ENCODE assay signal across 24 cellular contexts in the genomic region with DNA sequence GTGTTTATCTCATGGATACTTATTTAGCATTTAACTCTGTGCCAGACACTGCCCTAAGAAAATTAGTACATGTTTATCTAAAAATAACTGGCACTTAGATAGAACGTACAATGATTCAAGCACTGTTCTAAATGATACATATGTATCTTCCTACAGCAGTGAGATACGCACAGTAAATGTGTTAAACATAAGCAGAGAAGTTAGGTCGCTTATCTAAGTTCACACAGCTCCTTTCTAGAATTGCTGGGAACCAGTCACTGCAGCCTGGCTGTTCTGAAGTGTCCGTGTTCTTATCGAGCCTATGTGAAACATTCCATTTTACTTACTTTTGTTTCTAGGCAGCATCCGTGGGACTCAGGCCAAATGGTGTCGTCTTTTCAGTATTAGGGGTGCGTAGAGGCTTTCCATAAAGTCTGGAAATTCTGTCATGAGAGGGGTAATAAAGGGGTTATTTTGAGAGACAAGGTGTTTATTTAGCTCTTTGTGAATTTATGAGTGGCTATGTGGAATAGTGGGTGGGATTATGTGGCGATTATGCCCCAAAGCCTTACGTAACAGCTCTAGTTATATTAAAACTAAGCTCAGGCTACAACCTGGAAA.
DNase-seq lines count a peak whose midpoint lies in the region; ATAC-seq, FAIRE-seq and TF ChIP-seq lines count a peak whose summit lies in the region.
"Had no signal": no experiment of that assay in that cellular context is flagged by ENCODE, and none has a peak within 500 bp of the region (broad histone marks: within the 10 kb centered on the region; RNA-seq: fewer than 3 reads in every experiment).

No MANE protein-coding gene starts in this region.

- H3K9me3 ChIP-seq in body of pancreas (peaks cover 0 to 4% (median 0%) of the 10 kb centered on the region in 3 donors), left ventricle myocardium inferior (replicated peaks) (peaks cover 9% of the 10 kb centered on the region)
- H3K9me3 ChIP-seq: SJSA1 had no signal

- peak overlapping the region; percentile 23 for H3K27ac Mint-ChIP-seq in nephron progenitor cell
- H3K27ac Mint-ChIP-seq: activated CD4-positive, alpha-beta memory T cell treated with anti-CD3 and anti-CD28 coated beads, Interleukin-2, amount 10 ng/mL, durations not matched to agents 7 days and 5 days; activated naive CD8-positive, alpha-beta T cell; brain; dendritic cell treated with granulocyte-macrophage colony-stimulating factor and Interleukin-4, amounts not matched to agents 40 ng/mL and 50 ng/mL, for 4 days; GM23338; T-helper 1 cell treated with Interleukin-12 subunit alpha and Interleukin-12 subunit beta and Interleukin-4 antibody, amounts not matched to agents 30 μg/mL and 1 μg/mL, for 36 hours had no signal

- TF ChIP-seq CTCF in body of pancreas (IDR thresholded peaks at IDR 0.05) (no peak), left ventricle myocardium inferior (IDR thresholded peaks at IDR 0.05; ENCODE audit: borderline replicate concordance) (no peak), nephron progenitor cell (IDR thresholded peaks at IDR 0.05) (no peak)

- H3K27me3 ChIP-seq in body of pancreas (no peaks in the 10 kb centered on the region), left ventricle myocardium inferior (ENCODE audit: low read depth) (no peaks in the 10 kb centered on the region)
- H3K27me3 ChIP-seq: SJSA1 had no signal

- intact Hi-C loops in body of pancreas (cut with DNase I), result no loop called here
- intact Hi-C loops in left ventricle myocardium inferior (cut with micrococcal nuclease), result no loop called here

- no peak for DNase-seq in GM19239 (ENCODE audit: insufficient read length, low spot score)
- peak in 3 of 4 donors; percentile 23 to 42 (median 36) for DNase-seq in body of pancreas
- no peak for DNase-seq in left ventricle myocardium inferior
- no peak for DNase-seq in nephron progenitor cell
- DNase-seq in HuH-7.5 (ENCODE audit: low spot score), result no peak
- no peak for DNase-seq in iPS-NIHi11 (ENCODE audit: low spot score)
- DNase-seq: activated CD4-positive, alpha-beta memory T cell treated with anti-CD3 and anti-CD28 coated beads, Interleukin-2, amount 10 ng/mL, durations not matched to agents 7 days and 5 days; activated T-cell treated with anti-CD3 and anti-CD28 coated beads, Interleukin-2, amount 50 U/mL, for 48 hours; mammary epithelial cell; NCI-H2081; NCI-H526 treated with DMSO at 0.1 percent for 48 hours; stimulated activated CD4-positive, alpha-beta T cell treated with anti-CD3 and anti-CD28 coated beads, Interleukin-2, amount 100 ng/mL, for 48 hours; WERI-Rb-1 had no signal

- H3K4me3 ChIP-seq in body of pancreas (no peak overlapping the region), left ventricle myocardium inferior (peak overlapping the region; percentile 4)
- H3K4me3 ChIP-seq: A549, GM23338, SJSA1 had no signal

- peaks cover 11% of the 10 kb centered on the region for H3K9me3 Mint-ChIP-seq in nephron progenitor cell

- H3K36me3 Mint-ChIP-seq in nephron progenitor cell (ENCODE audit: low read depth), result peaks cover 22% of the 10 kb centered on the region

- peak overlapping the region; percentile 1 to 42 (median 26) for H3K27ac ChIP-seq in body of pancreas
- no peak overlapping the region for H3K27ac ChIP-seq in left ventricle myocardium inferior (replicated peaks)
- H3K27ac ChIP-seq: A549, epithelial cell of prostate, SJSA1, WERI-Rb-1 had no signal

- peaks cover 47% of the 10 kb centered on the region for H3K4me1 Mint-ChIP-seq in nephron progenitor cell
- H3K4me1 Mint-ChIP-seq: activated CD4-positive, alpha-beta memory T cell treated with anti-CD3 and anti-CD28 coated beads, Interleukin-2, amount 10 ng/mL, durations not matched to agents 7 days and 5 days had no signal

- 61 to 65% methylated on average over 10 of the region's 10 CpGs for WGBS in body of pancreas, 2 donors

- H3K36me3 ChIP-seq in body of pancreas (replicated peaks in 1 of 2; ENCODE audit: insufficient read depth in 1 of 2, low read depth in 2 of 2), result no peaks in the 10 kb centered on the region
- no peaks in the 10 kb centered on the region for H3K36me3 ChIP-seq in left ventricle myocardium inferior
- H3K36me3 ChIP-seq: WERI-Rb-1 had no signal

- H3K4me3 Mint-ChIP-seq in nephron progenitor cell, result no peak overlapping the region
- H3K4me3 Mint-ChIP-seq: activated CD4-positive, alpha-beta memory T cell treated with anti-CD3 and anti-CD28 coated beads, Interleukin-2, amount 10 ng/mL, durations not matched to agents 7 days and 5 days; activated naive CD8-positive, alpha-beta T cell; brain; dendritic cell treated with granulocyte-macrophage colony-stimulating factor and Interleukin-4, amounts not matched to agents 40 ng/mL and 50 ng/mL, for 4 days; GM23338; T-helper 1 cell treated with Interleukin-12 subunit alpha and Interleukin-12 subunit beta and Interleukin-4 antibody, amounts not matched to agents 30 μg/mL and 1 μg/mL, for 36 hours had no signal

- TF ChIP-seq POLR2A in body of pancreas (IDR thresholded peaks at IDR 0.05) (no peak), GM18505 (IDR thresholded peaks at IDR 0.05; ENCODE audit: borderline replicate concordance, extremely low read depth, insufficient read depth, insufficient read length) (no peak)

- H3K27me3 Mint-ChIP-seq in nephron progenitor cell (ENCODE audit: low read depth, poor library complexity), result no peaks in the 10 kb centered on the region
- H3K27me3 Mint-ChIP-seq: activated CD4-positive, alpha-beta memory T cell treated with anti-CD3 and anti-CD28 coated beads, Interleukin-2, amount 10 ng/mL, durations not matched to agents 7 days and 5 days; activated naive CD8-positive, alpha-beta T cell; brain; dendritic cell treated with granulocyte-macrophage colony-stimulating factor and Interleukin-4, amounts not matched to agents 40 ng/mL and 50 ng/mL, for 4 days had no signal

- H3K4me1 ChIP-seq in body of pancreas (peaks cover 64% of the 10 kb centered on the region), left ventricle myocardium inferior (peaks cover 28% of the 10 kb centered on the region)
- H3K4me1 ChIP-seq: A549, SJSA1 had no signal

- ATAC-seq in body of pancreas (peak; percentile 52), GM18505 (IDR thresholded peaks at IDR 0.05; ENCODE audit: unreplicated experiment) (no peak), GM19397 (IDR thresholded peaks at IDR 0.05; ENCODE audit: unreplicated experiment) (no peak)
- ATAC-seq: A549, GM23338 had no signal

- FAIRE-seq in GM19239 (lab: Jason Lieb, UNC), result peak; percentile 26
- FAIRE-seq: A549, D721Med had no signal

Comparison
In these comparisons a context has a peak if more than half of its experiments do, and no peak if none do; other contexts are left out.
1. DNase-seq: peak in body of pancreas (3 of 4); none in GM19239 (single experiment), left ventricle myocardium inferior (single experiment), nephron progenitor cell (single experiment), HuH-7.5 (single experiment) and iPS-NIHi11 (single experiment).